Comparison of ENCODE assay signal across 8 cellular contexts in the genomic region with DNA sequence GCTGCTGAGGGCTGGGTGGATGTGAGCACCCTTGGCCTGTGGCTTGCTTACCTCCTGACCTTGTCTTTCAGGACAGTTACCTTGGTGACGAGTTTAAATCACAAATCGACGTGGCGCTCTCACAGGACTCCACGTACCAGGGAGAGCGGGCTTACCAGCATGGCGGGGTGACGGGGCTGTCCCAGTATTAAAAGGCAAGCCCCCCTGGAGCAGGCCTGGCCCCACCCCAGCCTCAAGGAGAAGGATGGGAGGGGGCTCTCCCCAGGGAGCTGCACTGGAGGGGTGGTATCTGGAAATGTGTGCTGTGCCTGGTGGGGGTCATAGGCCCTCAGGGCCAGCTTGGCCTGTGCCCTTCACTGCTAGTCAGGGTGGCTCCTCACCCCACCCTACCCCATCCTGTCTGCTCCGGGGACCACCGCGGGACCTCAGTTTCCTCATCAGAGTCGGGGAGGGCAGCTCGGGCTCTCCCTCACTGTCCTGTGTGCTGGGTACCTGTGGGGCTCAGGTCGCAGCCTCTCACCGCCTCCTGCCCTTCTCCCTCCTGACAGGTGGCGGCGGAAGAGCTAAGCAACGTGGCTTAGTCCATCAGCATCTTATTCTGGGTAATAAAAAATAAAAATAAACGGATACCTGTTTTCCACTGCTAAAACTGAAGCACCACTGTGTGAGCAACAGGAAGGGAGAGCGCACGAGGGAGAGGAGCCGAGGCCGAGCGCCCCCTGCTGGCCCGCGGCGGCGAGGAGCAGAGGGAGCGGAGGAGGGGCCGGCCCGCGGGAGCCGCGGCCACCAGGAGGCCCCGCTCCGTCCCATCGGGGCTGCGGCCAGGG. TPM values are rescaled to one million over a fixed set of nuclear protein-coding genes. Genes with fewer than 3 reads are reported as not detected.
DNase-seq lines count a peak whose midpoint lies in the region; ATAC-seq, FAIRE-seq and TF ChIP-seq lines count a peak whose summit lies in the region.

No MANE protein-coding gene starts in this region.

- H3K4me3 ChIP-seq in A673 (ENCODE audit: low read depth, low read length, poor library complexity, severe bottlenecking) (no peak overlapping the region), gastroesophageal sphincter (no peak overlapping the region), ovary (no peak overlapping the region), upper lobe of right lung (no peak overlapping the region)

- peaks cover 70% of the 10 kb centered on the region for H3K36me3 ChIP-seq in A673 (ENCODE audit: insufficient read depth, low read length, poor library complexity, severe bottlenecking)
- H3K36me3 ChIP-seq in gastroesophageal sphincter: peaks cover 0 to 75% of the 10 kb centered on the region in 2 donors
- H3K36me3 ChIP-seq in ovary: no peaks in the 10 kb centered on the region
- peaks cover 66% of the 10 kb centered on the region for H3K36me3 ChIP-seq in upper lobe of right lung

- CTCF ChIA-PET in A673 (lab: Charles Lee): interaction anchor here (0.6 to 1.3 kb wide), 2 partner anchors 10 to 117 kb away, joined by 3 to 5 read pairs; no protein-coding TSS in a partner anchor

- intact Hi-C loops in A673 (cut with micrococcal nuclease; ENCODE audit: unreplicated experiment): no loop called here
- intact Hi-C loops in ovary (cut with DNase I): loop anchor here in 2 of 4 donors (10.0 kb wide), 2 partner anchors 79 to 411 kb away; partner anchors contain the start of gene HOMER3 (in 1 of the 2)
- intact Hi-C loops in upper lobe of right lung (cut with DNase I): no loop called here

- POLR2A ChIA-PET in A673 (lab: Charles Lee; ENCODE audit: low non-redundant PET): no interaction called here

- DNase-seq in A673 (ENCODE audit: low spot score) (peak; percentile 77), RCC 7860 (ENCODE audit: low spot score) (peak; percentile 25), activated gamma-delta T cell (lab: John Stamatoyannopoulos, UW) (peak; percentile 36), ovary (peak; percentile 50 to 79 (median 71)), upper lobe of right lung (peak; percentile 83)

- H3K4me1 ChIP-seq in A673 (ENCODE audit: insufficient read depth, low read length, poor library complexity, severe bottlenecking): no peaks in the 10 kb centered on the region
- H3K4me1 ChIP-seq in gastroesophageal sphincter: peaks cover 0 to 39% (median 6%) of the 10 kb centered on the region in 3 donors
- peaks cover 3% of the 10 kb centered on the region for H3K4me1 ChIP-seq in ovary (ENCODE audit: insufficient read depth)
- H3K4me1 ChIP-seq in upper lobe of right lung: peaks cover 11% of the 10 kb centered on the region

- BruUV-seq in A673 (replicated peaks; lab: Mats Ljungman, UMichigan): no TSS peak

- H3K27ac ChIP-seq in A673 (ENCODE audit: low read depth, low read length, poor library complexity, severe bottlenecking) (no peak overlapping the region), gastroesophageal sphincter (no peak overlapping the region), ovary (no peak overlapping the region), upper lobe of right lung (no peak overlapping the region)

- TF ChIP-seq EP300 in gastroesophageal sphincter (IDR thresholded peaks at IDR 0.05): no peak
- TF ChIP-seq EP300 in ovary (IDR thresholded peaks at IDR 0.05): no peak

- 7 to 80% methylated on average over 1 to 18 of the region's 38 CpGs for WGBS in gastroesophageal sphincter (ENCODE audit: low coverage in 1 of 2), 2 donors
- 37 to 45% (median 39%) methylated on average over 38 of the region's 38 CpGs for WGBS in ovary, 3 donors

- TF ChIP-seq CTCF in A673 (conservative IDR thresholded peaks at IDR 0.05; ENCODE audit: low read depth, low read length): peak; percentile 93
- peak in 3 of 4 experiments; percentile 96 to 98 (median 97) for TF ChIP-seq CTCF in gastroesophageal sphincter (IDR thresholded peaks at IDR 0.05)
- TF ChIP-seq CTCF in ovary (IDR thresholded peaks at IDR 0.05): peak; percentile 92 to 96 (median 95)
- peak; percentile 97 for TF ChIP-seq CTCF in upper lobe of right lung (IDR thresholded peaks at IDR 0.05)

- FAIRE-seq in RCC 7860 (lab: Jason Lieb, UNC): no peak

- no peaks in the 10 kb centered on the region for H3K9me3 ChIP-seq in A673 (ENCODE audit: low read depth, low read length, poor library complexity, severe bottlenecking)
- H3K9me3 ChIP-seq in gastroesophageal sphincter: no peaks in the 10 kb centered on the region
- H3K9me3 ChIP-seq in ovary: no peaks in the 10 kb centered on the region
- H3K9me3 ChIP-seq in upper lobe of right lung: no peaks in the 10 kb centered on the region

- ATAC-seq in GM21526 (IDR thresholded peaks at IDR 0.05; ENCODE audit: low FRiP score, unreplicated experiment): peak; percentile 51
- peak; percentile 83 for ATAC-seq in gastroesophageal sphincter
- peak; percentile 88 for ATAC-seq in upper lobe of right lung
- no peak for ATAC-seq in GM18868 (IDR thresholded peaks at IDR 0.05; ENCODE audit: unreplicated experiment)

- TF ChIP-seq POLR2A in gastroesophageal sphincter (IDR thresholded peaks at IDR 0.05): no peak
- TF ChIP-seq POLR2A in ovary (IDR thresholded peaks at IDR 0.05): no peak

- no peaks in the 10 kb centered on the region for H3K27me3 ChIP-seq in A673 (replicated peaks; ENCODE audit: insufficient read depth, low read depth, low read length, poor library complexity)
- H3K27me3 ChIP-seq in gastroesophageal sphincter: peaks cover 29% of the 10 kb centered on the region
- no peaks in the 10 kb centered on the region for H3K27me3 ChIP-seq in ovary
- H3K27me3 ChIP-seq in upper lobe of right lung: peaks cover 7% of the 10 kb centered on the region

RNA-seq across cellular contexts. Expression of gene CERS1, which starts 29.8 kb away (rescaled TPM):
- 10.0 and 11.4 TPM in 2 replicates for total RNA-seq in A673 (2021)
- 1 to 10 TPM in 1 of 4 donors, under 1 TPM in 2, not detected in 1; 0.73 to 1.3 (median 0.81) TPM for total RNA-seq in gastroesophageal sphincter
- total RNA-seq in ovary: 1 to 10 TPM in 3 of 7 donors, under 1 TPM in 4; 0.36 to 2.6 (median 0.99) TPM
- polyA plus RNA-seq in ovary: 1 to 10 TPM; 1.2 to 1.7 TPM
- not detected for total RNA-seq in upper lobe of right lung

RNA-seq across cellular contexts. Expression of gene UPF1, which starts 34.4 kb away (rescaled TPM):
- 78.9 and 83.8 TPM in 2 replicates for total RNA-seq in A673 (2021)
- 10 to 100 TPM; 53.6 to 92.2 (median 59.9) TPM for total RNA-seq in gastroesophageal sphincter
- 10 to 100 TPM; 38.0 to 89.0 (median 62.0) TPM for total RNA-seq in ovary
- polyA plus RNA-seq in ovary: 10 to 100 TPM; 35.4 to 37.1 TPM
- total RNA-seq in upper lobe of right lung: 80.8 TPM

RNA-seq across cellular contexts. Expression of gene COPE, which starts 53.0 kb away (rescaled TPM):
- total RNA-seq in A673 (2021) (244 and 267 TPM in 2 replicates), gastroesophageal sphincter (100 to 1,000 TPM; 121 to 195 (median 152) TPM), ovary (100 to 1,000 TPM; 101 to 140 (median 115) TPM), upper lobe of right lung (141 TPM)
- 100 to 1,000 TPM in 1 of 2 donors, 10 to 100 TPM in 1; 11.3 to 126 TPM for polyA plus RNA-seq in ovary

RNA-seq across cellular contexts. Expression of gene DDX49, which starts 53.3 kb away (rescaled TPM):
- 61.1 and 68.8 TPM in 2 replicates for total RNA-seq in A673 (2021)
- total RNA-seq in gastroesophageal sphincter: 10 to 100 TPM; 36.1 to 61.0 (median 46.9) TPM
- total RNA-seq in ovary: 10 to 100 TPM; 25.2 to 37.9 (median 32.8) TPM
- polyA plus RNA-seq in ovary: 10 to 100 TPM; 19.4 to 37.8 TPM
- 45.9 TPM for total RNA-seq in upper lobe of right lung

Comparison
In these comparisons a context has a peak if more than half of its experiments do, and no peak if none do; other contexts are left out.
1. DNase-seq: peak in every context shown above with its lines; median percentile 83 in upper lobe of right lung; 77 in A673; 71 in ovary; 36 in activated gamma-delta T cell; 25 in RCC 7860.